Comparison of ENCODE assay signal across 9 cellular contexts in genomic region chr11:2194877-2195755, GRCh38. TPM values are rescaled to one million over a fixed set of nuclear protein-coding genes. Genes with fewer than 3 reads are reported as not detected.
A peak's percentile ranks its signal among the peaks of the same experiment; 100 is the strongest.
DNase-seq lines count a peak whose midpoint lies in the region; ATAC-seq and TF ChIP-seq lines count a peak whose summit lies in the region.
"Had no signal": no experiment of that assay in that cellular context is flagged by ENCODE, and none has a peak within 500 bp of the region (broad histone marks: within the 10 kb centered on the region; RNA-seq: fewer than 3 reads in every experiment).

No MANE protein-coding gene starts in this region.

- TF ChIP-seq CTCF in heart left ventricle (IDR thresholded peaks at IDR 0.05), result peak; percentile 62 to 94 (median 74)

- H3K36me3 ChIP-seq in heart left ventricle, result no peaks in the 10 kb centered on the region

- ATAC-seq in heart left ventricle (no peak), GM18519 (IDR thresholded peaks at IDR 0.05; ENCODE audit: low FRiP score, unreplicated experiment) (no peak), HG03460 (IDR thresholded peaks at IDR 0.05; ENCODE audit: unreplicated experiment) (no peak)

- H3K4me1 ChIP-seq in heart left ventricle, result peaks cover 0 to 22% (median 2%) of the 10 kb centered on the region in 12 donors

- no peak overlapping the region for H3K4me3 ChIP-seq in heart left ventricle

- no peak overlapping the region for H3K27ac ChIP-seq in heart left ventricle

- H3K9me3 ChIP-seq in heart left ventricle, result no peaks in the 10 kb centered on the region

- TF ChIP-seq POLR2A in heart left ventricle (IDR thresholded peaks at IDR 0.05), result no peak

- intact Hi-C loops in heart left ventricle (cut with DNase I), result loop anchor here in 9 of 10 donors (2.0 to 10.0 kb wide), 7 partner anchors 102 to 700 kb away; partner anchors contain the start of genes C11orf21 (in 3 of the 9) and TSPAN32 (in 3 of the 9)

- 56 to 72% (median 61%) methylated on average over 6 to 24 of the region's 24 CpGs for whole genome bisulfite sequencing in heart left ventricle, 4 donors

- H3K27me3 ChIP-seq in heart left ventricle, result peaks cover 0 to 32% (median 0%) of the 10 kb centered on the region in 9 donors

- DNase-seq in NCI-H526 (lab: John Stamatoyannopoulos, UW), result peak; percentile 51 to 83
- no peak for DNase-seq in NCI-H526 treated with DMSO at 0.1 percent for 48 hours (lab: John Stamatoyannopoulos, UW)
- peak; percentile 9 for DNase-seq in NCI-H748 treated with DMSO at 0.1 percent for 48 hours (lab: John Stamatoyannopoulos, UW)
- DNase-seq in activated T-helper 1 cell treated with Interleukin-2 at 50 U/mL for 16 hours (ENCODE audit: low read depth), result peak; percentile 19
- peak in 2 of 5 donors; percentile 37 to 51 for DNase-seq in heart left ventricle
- DNase-seq in stimulated activated CD4-positive, alpha-beta T cell treated with anti-CD3 and anti-CD28 coated beads, Interleukin-2, amount 100 ng/mL, for 48 hours, result peak; percentile 58

RNA-seq across cellular contexts. Expression of gene TH, which starts 23.5 kb away (rescaled TPM):
- not detected for total RNA-seq in heart left ventricle
- under 1 TPM in 1 of 2 donors, not detected in 1; 0.08 TPM for polyA plus RNA-seq in heart left ventricle

RNA-seq across cellular contexts. Expression of gene INS, which starts 34.1 kb away (rescaled TPM):
- under 1 TPM in 1 of 9 donors, not detected in 8; 0.67 TPM for total RNA-seq in heart left ventricle
- 1 to 10 TPM in 1 of 2 donors, not detected in 1; 1.8 TPM for polyA plus RNA-seq in heart left ventricle
- total RNA-seq: dermis microvascular lymphatic vessel endothelial cell had no signal

RNA-seq across cellular contexts. Expression of gene IGF2, which starts 55.9 kb away (rescaled TPM):
- total RNA-seq in heart left ventricle, result 100 to 1,000 TPM in 5 of 9 donors, 10 to 100 TPM in 4; 61.9 to 175 (median 102) TPM
- polyA plus RNA-seq in heart left ventricle, result 10 to 100 TPM; 48.9 to 56.3 TPM
